In genomic region chr5:110064593-110065268, GRCh38 we compare ENCODE assay signal across 1 cellular context.
TF ChIP-seq lines count a peak whose summit lies in the region.

No MANE protein-coding gene starts in this region.

TF ChIP-seq in H1, 55 proteins besides CTCF, POLR2A, EP300 and RAD21:
- no peak for TF ChIP-seq JUN (IDR thresholded peaks at IDR 0.05; ENCODE audit: low read depth, low read length)
- TF ChIP-seq EZH2 (IDR thresholded peaks at IDR 0.05; ENCODE audit: low read depth, low read length, severe bottlenecking) = no peak
- no peak for TF ChIP-seq RNF2 (IDR thresholded peaks at IDR 0.05; ENCODE audit: borderline replicate concordance, low read depth, low read length, missing control alignments, poor library complexity, severe bottlenecking)
